13 cellular contexts compared by ENCODE assay signal in genomic region chrX:13479452-13479813, GRCh38.
A peak's percentile ranks its signal among the peaks of the same experiment; 100 is the strongest.
DNase-seq lines count a peak whose midpoint lies in the region; ATAC-seq, FAIRE-seq and TF ChIP-seq lines count a peak whose summit lies in the region.
"Had no signal": no experiment of that assay in that cellular context is flagged by ENCODE, and none has a peak within 500 bp of the region (broad histone marks: within the 10 kb centered on the region; RNA-seq: fewer than 3 reads in every experiment).

No MANE protein-coding gene starts in this region.

- DNase-seq in astrocyte (ENCODE audit: low read depth), result no peak
- no peak for DNase-seq in heart left ventricle
- DNase-seq in right cardiac atrium, result no peak
- no peak for DNase-seq in aorta
- DNase-seq in breast epithelium (ENCODE audit: low spot score in 2 of 2), result no peak
- no peak for DNase-seq in hepatocyte (ENCODE audit: low spot score)
- no peak for DNase-seq in AML-193 (lab: John Stamatoyannopoulos, UW)
- DNase-seq: CD4-positive, CD25-positive, alpha-beta regulatory T cell; GOT3; H9; IMR-90 had no signal

- TF ChIP-seq CTCF in astrocyte (IDR thresholded peaks at IDR 0.05; ENCODE audit: insufficient read depth, low read depth, low read length) (no peak), heart left ventricle (IDR thresholded peaks at IDR 0.05) (no peak), breast epithelium (IDR thresholded peaks at IDR 0.05) (no peak), hepatocyte (IDR thresholded peaks at IDR 0.05; ENCODE audit: poor library complexity) (no peak)

- H3K9me2 ChIP-seq in hepatocyte (replicated peaks; ENCODE audit: insufficient read depth), result no peaks in the 10 kb centered on the region

- H3K4me3 Mint-ChIP-seq in astrocyte (ENCODE audit: unreplicated experiment), result no peak overlapping the region
- H3K4me3 Mint-ChIP-seq: CD4-positive, CD25-positive, alpha-beta regulatory T cell; H9 had no signal

- H3K27ac ChIP-seq in astrocyte (ENCODE audit: low read depth, low read length) (no peak overlapping the region), heart left ventricle (peak overlapping the region in 5 of 12 donors; percentile 14 to 85 (median 39)), right cardiac atrium (ENCODE audit: low read length) (peak overlapping the region; percentile 57), aorta (ENCODE audit: low read depth in 1 of 2, low read length in 2 of 2) (peak overlapping the region; percentile 1 to 56), breast epithelium (no peak overlapping the region), hepatocyte (no peak overlapping the region)
- H3K27ac ChIP-seq: BLaER1 had no signal

- intact Hi-C loops in heart left ventricle (cut with DNase I) (loop anchor here in 5 of 10 donors (5.0 to 10.0 kb wide), 4 partner anchors 115 to 365 kb away; no protein-coding TSS in a partner anchor), right cardiac atrium (cut with DNase I) (no loop called here), aorta (cut with DNase I) (loop anchor here (5.0 to 10.0 kb wide), 3 partner anchors 47 to 255 kb away; no protein-coding TSS in a partner anchor), breast epithelium (cut with DNase I; ENCODE audit: low total_unique reads) (no loop called here)

- H3K79me2 ChIP-seq in astrocyte (ENCODE audit: insufficient read depth, low read length) (no peaks in the 10 kb centered on the region), hepatocyte (no peaks in the 10 kb centered on the region)

- no peaks in the 10 kb centered on the region for H3K4me1 Mint-ChIP-seq in astrocyte (ENCODE audit: low read depth, unreplicated experiment)

- no peak overlapping the region for H3K9ac ChIP-seq in astrocyte (ENCODE audit: low read length)
- H3K9ac ChIP-seq: BLaER1 had no signal

- TF ChIP-seq POLR2A in heart left ventricle (IDR thresholded peaks at IDR 0.05), result no peak
- TF ChIP-seq POLR2A in breast epithelium (IDR thresholded peaks at IDR 0.05), result no peak

- ATAC-seq in heart left ventricle, result peak; percentile 75 to 89 (median 85)
- ATAC-seq in right cardiac atrium, result peak; percentile 43 to 82
- ATAC-seq in aorta (ENCODE audit: low FRiP score), result no peak
- ATAC-seq: A549 had no signal

- H4K20me1 ChIP-seq in astrocyte (ENCODE audit: insufficient read depth, low read length), result no peaks in the 10 kb centered on the region
- H4K20me1 ChIP-seq in hepatocyte (ENCODE audit: insufficient read depth, poor library complexity, severe bottlenecking), result no peaks in the 10 kb centered on the region
- H4K20me1 ChIP-seq: BLaER1 had no signal

- H3K36me3 Mint-ChIP-seq in astrocyte (ENCODE audit: low read depth, unreplicated experiment), result no peaks in the 10 kb centered on the region
- H3K36me3 Mint-ChIP-seq: CD4-positive, CD25-positive, alpha-beta regulatory T cell had no signal

- H3K27me3 ChIP-seq in astrocyte (ENCODE audit: insufficient read depth, low read length), result no peaks in the 10 kb centered on the region
- peaks cover 0 to 39% (median 0%) of the 10 kb centered on the region in 9 donors for H3K27me3 ChIP-seq in heart left ventricle
- H3K27me3 ChIP-seq in right cardiac atrium (ENCODE audit: control insufficient read depth, insufficient read depth), result no peaks in the 10 kb centered on the region
- H3K27me3 ChIP-seq in aorta (ENCODE audit: control insufficient read depth in 1 of 2, insufficient read depth in 2 of 2, low read length in 1 of 2), result no peaks in the 10 kb centered on the region
- H3K27me3 ChIP-seq in breast epithelium, result peaks cover 0 to 44% of the 10 kb centered on the region in 2 donors
- H3K27me3 ChIP-seq in hepatocyte, result no peaks in the 10 kb centered on the region

- FAIRE-seq in astrocyte (lab: Jason Lieb, UNC), result peak; percentile 41
- FAIRE-seq: A549 had no signal

- H3K27me3 Mint-ChIP-seq in astrocyte (ENCODE audit: low read depth, unreplicated experiment), result no peaks in the 10 kb centered on the region
- H3K27me3 Mint-ChIP-seq: CD4-positive, CD25-positive, alpha-beta regulatory T cell had no signal

- no peak overlapping the region for H3K27ac Mint-ChIP-seq in astrocyte (ENCODE audit: unreplicated experiment)
- H3K27ac Mint-ChIP-seq: CD4-positive, CD25-positive, alpha-beta regulatory T cell; H9 had no signal

- no peaks in the 10 kb centered on the region for H3K4me1 ChIP-seq in astrocyte (ENCODE audit: insufficient read depth, low read length)
- H3K4me1 ChIP-seq in heart left ventricle, result peaks cover 0 to 11% (median 0%) of the 10 kb centered on the region in 12 donors
- H3K4me1 ChIP-seq in right cardiac atrium (ENCODE audit: control insufficient read depth, insufficient read depth, low read length), result peaks cover 5% of the 10 kb centered on the region
- H3K4me1 ChIP-seq in aorta (ENCODE audit: control insufficient read depth in 1 of 2, insufficient read depth in 2 of 2, low read length in 2 of 2), result no peaks in the 10 kb centered on the region
- H3K4me1 ChIP-seq in breast epithelium, result no peaks in the 10 kb centered on the region
- H3K4me1 ChIP-seq in hepatocyte (ENCODE audit: insufficient read depth), result no peaks in the 10 kb centered on the region
- H3K4me1 ChIP-seq: A549 had no signal

- H3K9me3 Mint-ChIP-seq in astrocyte (ENCODE audit: unreplicated experiment), result no peaks in the 10 kb centered on the region

- no peak overlapping the region for H3K4me3 ChIP-seq in astrocyte (ENCODE audit: insufficient read depth, low read depth, low read length)
- H3K4me3 ChIP-seq in heart left ventricle, result no peak overlapping the region
- H3K4me3 ChIP-seq in right cardiac atrium (ENCODE audit: low read length), result no peak overlapping the region
- H3K4me3 ChIP-seq in aorta (ENCODE audit: low read length in 2 of 2), result no peak overlapping the region
- no peak overlapping the region for H3K4me3 ChIP-seq in breast epithelium
- H3K4me3 ChIP-seq in hepatocyte, result no peak overlapping the region
- H3K4me3 ChIP-seq: A549, BLaER1 had no signal

- H3K36me3 ChIP-seq in astrocyte (ENCODE audit: insufficient read depth, low read length) (no peaks in the 10 kb centered on the region), heart left ventricle (no peaks in the 10 kb centered on the region), aorta (ENCODE audit: control insufficient read depth in 1 of 2, insufficient read depth in 2 of 2, low read length in 1 of 2) (no peaks in the 10 kb centered on the region), breast epithelium (no peaks in the 10 kb centered on the region), hepatocyte (replicated peaks; ENCODE audit: insufficient read depth, low read depth) (no peaks in the 10 kb centered on the region)
- H3K36me3 ChIP-seq: BLaER1 had no signal

- H3K4me2 ChIP-seq in astrocyte (ENCODE audit: low read length), result no peak overlapping the region
- H3K4me2 ChIP-seq in hepatocyte, result no peak overlapping the region
- H3K4me2 ChIP-seq: A549, BLaER1 had no signal

- H3K9me3 ChIP-seq in astrocyte (ENCODE audit: insufficient read depth, low read depth, low read length) (no peaks in the 10 kb centered on the region), heart left ventricle (no peaks in the 10 kb centered on the region), right cardiac atrium (ENCODE audit: control insufficient read depth, low read length) (no peaks in the 10 kb centered on the region), aorta (ENCODE audit: control insufficient read depth, low read length) (no peaks in the 10 kb centered on the region), breast epithelium (no peaks in the 10 kb centered on the region), hepatocyte (ENCODE audit: low read depth) (no peaks in the 10 kb centered on the region)
- H3K9me3 ChIP-seq: A549 had no signal

- H2AFZ ChIP-seq in astrocyte (ENCODE audit: low read depth, low read length) (no peak overlapping the region), hepatocyte (no peak overlapping the region)

- 51 to 70% (median 65%) methylated on average over 2 of the region's 2 CpGs for WGBS in heart left ventricle, 4 donors
- 69% methylated on average over 2 of the region's 2 CpGs for WGBS in right cardiac atrium
- WGBS in aorta, 2 donors, result 22 to 64% methylated on average over 2 of the region's 2 CpGs
- 96% methylated on average over 2 of the region's 2 CpGs for WGBS in hepatocyte (ENCODE audit: low lambda C conversion rate, missing lambda C conversion rate)

Comparison
In these comparisons a context has a peak if more than half of its experiments do, and no peak if none do; other contexts are left out.
1. H3K27ac ChIP-seq: peak in right cardiac atrium (single experiment) and aorta (2 of 2); none in astrocyte (single experiment), breast epithelium (0 of 2) and hepatocyte (single experiment).
2. intact Hi-C loops: an anchor here in aorta (5.0 to 10.0 kb wide); none called in right cardiac atrium and breast epithelium.